ENCODE assay signal across 8 cellular contexts in genomic region chr3:129184784-129185542, GRCh38. TPM values are rescaled to one million over a fixed set of nuclear protein-coding genes. Genes with fewer than 3 reads are reported as not detected.
DNase-seq lines count a peak whose midpoint lies in the region; FAIRE-seq and TF ChIP-seq lines count a peak whose summit lies in the region.
"Not testable (repeated sequence)": the region's sequence is repeated elsewhere in the genome, so short reads cannot be mapped to it uniquely, and the experiment has no call there.

No MANE protein-coding gene starts in this region.

- 83% methylated on average over 20 of the region's 20 CpGs for WGBS in SK-N-SH (ENCODE audit: low lambda C conversion rate)
- 91 to 95% methylated on average over 15 to 19 of the region's 20 CpGs for WGBS in endodermal cell (ENCODE audit: insufficient coverage in 1 of 2, insufficient read length in 1 of 2), 2 experiments

- H3K4me2 ChIP-seq in SK-N-SH = peak overlapping the region; percentile 90

- POLR2A ChIA-PET in BJ (lab: Charles Lee) = interaction anchor here (1.2 kb wide), 1 partner anchor 11 kb away, joined by 5 read pairs; no protein-coding TSS in a partner anchor
- POLR2A ChIA-PET in SK-N-SH (lab: Yijun Ruan, JAX) = not testable (repeated sequence)

- H3F3A ChIP-seq in SK-N-SH (replicated peaks; ENCODE audit: insufficient read depth) = peaks cover 13% of the 10 kb centered on the region

- not testable (repeated sequence) for TF ChIP-seq RAD21 in SK-N-SH (IDR thresholded peaks at IDR 0.05; ENCODE audit: low read length)

- H3K27me3 ChIP-seq in BJ (ENCODE audit: control insufficient read depth, insufficient read depth, low read length); HUES48 (ENCODE audit: control insufficient read depth, insufficient read depth, low read length); SK-N-SH (ENCODE audit: insufficient read depth); endodermal cell (ENCODE audit: control insufficient read depth, insufficient read depth, low read length, poor library complexity, severe bottlenecking); neuron (ENCODE audit: insufficient read depth, low read length); subcutaneous abdominal adipose tissue (ENCODE audit: control insufficient read depth in 5 of 5, insufficient read depth in 4 of 5, low read length in 5 of 5): not testable (repeated sequence)

- H4K20me1 ChIP-seq in SK-N-SH (ENCODE audit: insufficient read depth) = peaks cover 30% of the 10 kb centered on the region

- H3K4me3 ChIP-seq in BJ (ENCODE audit: low read depth, low read length) = peak overlapping the region; percentile 89
- H3K4me3 ChIP-seq in HUES48 (ENCODE audit: low read depth, low read length) = peak overlapping the region; percentile 99
- peak overlapping the region; percentile 83 to 87 for H3K4me3 ChIP-seq in SK-N-SH (ENCODE audit: low read depth in 2 of 2, low read length in 1 of 2)
- H3K4me3 ChIP-seq in endodermal cell (ENCODE audit: low read length) = peak overlapping the region; percentile 93
- H3K4me3 ChIP-seq in kidney (ENCODE audit: low read length in 2 of 2) = peak overlapping the region; percentile 73 to 77
- peak overlapping the region; percentile 89 for H3K4me3 ChIP-seq in neuron (ENCODE audit: low read length)
- peak overlapping the region; percentile 78 to 99 (median 91) for H3K4me3 ChIP-seq in subcutaneous abdominal adipose tissue (ENCODE audit: low read depth in 1 of 5, low read length in 5 of 5)

- not testable (repeated sequence) for H3K36me3 ChIP-seq in BJ (ENCODE audit: control insufficient read depth, insufficient read depth, low read length); SK-N-SH (replicated peaks in 1 of 2; ENCODE audit: control insufficient read depth in 1 of 2, insufficient read depth in 2 of 2, low read length in 1 of 2); kidney (ENCODE audit: control insufficient read depth in 1 of 2, insufficient read depth in 2 of 2, low read length in 2 of 2); neuron (ENCODE audit: insufficient read depth, low read length); subcutaneous abdominal adipose tissue (ENCODE audit: control insufficient read depth in 5 of 5, insufficient read depth in 5 of 5, low read length in 5 of 5)
- H3K36me3 ChIP-seq in HUES48 (ENCODE audit: control insufficient read depth, insufficient read depth, low read length) (peaks cover 16% of the 10 kb centered on the region), endodermal cell (ENCODE audit: control insufficient read depth, insufficient read depth, low read length) (peaks cover 11% of the 10 kb centered on the region)

- not testable (repeated sequence) for H3K9me3 ChIP-seq in HUES48 (ENCODE audit: control insufficient read depth, insufficient read depth, low read length); SK-N-SH; endodermal cell (ENCODE audit: control insufficient read depth, low read length); kidney (ENCODE audit: control insufficient read depth in 1 of 2, low read length in 2 of 2); neuron (ENCODE audit: low read length); subcutaneous abdominal adipose tissue (ENCODE audit: control insufficient read depth in 5 of 5, low read length in 5 of 5)

- H3K9ac ChIP-seq in HUES48 (ENCODE audit: low read depth, low read length) = not testable (repeated sequence)
- H3K9ac ChIP-seq in SK-N-SH (peak overlapping the region; percentile 98), endodermal cell (ENCODE audit: extremely low read depth, low read length, poor library complexity, severe bottlenecking) (peak overlapping the region; percentile 95), kidney (ENCODE audit: low read length in 2 of 2) (peak overlapping the region in 1 of 2 donors; percentile 5), subcutaneous abdominal adipose tissue (ENCODE audit: low read length in 5 of 5) (peak overlapping the region; percentile 95 to 100 (median 100))

- H3K27ac Mint-ChIP-seq in activated naive CD8-positive, alpha-beta T cell treated with anti-CD3 and anti-CD28 coated beads for 36 hours = peak overlapping the region; percentile 100
- H3K27ac Mint-ChIP-seq in endodermal cell = not testable (repeated sequence)

- H3K27ac ChIP-seq in HUES48 (ENCODE audit: low read depth, low read length); endodermal cell (ENCODE audit: low read depth, low read length); kidney (ENCODE audit: low read depth in 2 of 2, low read length in 2 of 2): not testable (repeated sequence)
- H3K27ac ChIP-seq in SK-N-SH (ENCODE audit: low read depth in 2 of 2, low read length in 1 of 2) (peak overlapping the region in 1 of 2 experiments; percentile 89; a peak in 3 of 4 replicates), subcutaneous abdominal adipose tissue (ENCODE audit: low read depth, low read length) (peak overlapping the region; percentile 100)

- CTCF ChIA-PET in BJ (lab: Yijun Ruan, JAX) (interaction anchor here (0.9 kb wide), 1 partner anchor 31 kb away, joined by 3 read pairs; no protein-coding TSS in a partner anchor), SK-N-SH (lab: Yijun Ruan, JAX) (interaction anchor here (1.0 to 2.4 kb wide), 3 partner anchors 18 to 215 kb away, joined by 3 to 14 read pairs (median 3); no protein-coding TSS in a partner anchor)

- not testable (repeated sequence) for H3K9me3 Mint-ChIP-seq in activated naive CD8-positive, alpha-beta T cell treated with anti-CD3 and anti-CD28 coated beads for 36 hours; endodermal cell

- not testable (repeated sequence) for FAIRE-seq in kidney (lab: Jason Lieb, UNC)

- DNase-seq in BJ (ENCODE audit: low read depth); SK-N-SH; activated naive CD8-positive, alpha-beta T cell treated with anti-CD3 and anti-CD28 coated beads for 36 hours; endodermal cell; kidney: not testable (repeated sequence)

- H3K27me3 Mint-ChIP-seq in activated naive CD8-positive, alpha-beta T cell treated with anti-CD3 and anti-CD28 coated beads for 36 hours; endodermal cell (ENCODE audit: insufficient read depth): not testable (repeated sequence)

- peak overlapping the region; percentile 97 for H3K4me3 Mint-ChIP-seq in activated naive CD8-positive, alpha-beta T cell treated with anti-CD3 and anti-CD28 coated beads for 36 hours
- peak overlapping the region; percentile 98 for H3K4me3 Mint-ChIP-seq in endodermal cell

- H3K79me2 ChIP-seq in SK-N-SH (ENCODE audit: insufficient read depth) = peaks cover 64% of the 10 kb centered on the region

- not testable (repeated sequence) for TF ChIP-seq EP300 in SK-N-SH (IDR thresholded peaks at IDR 0.05; ENCODE audit: borderline replicate concordance in 1 of 2, low read depth in 1 of 2, low read length in 1 of 2)

- TF ChIP-seq CTCF in BJ (IDR thresholded peaks at IDR 0.05; ENCODE audit: insufficient read depth, low read depth, low read length); SK-N-SH (IDR thresholded peaks at IDR 0.05); endodermal cell (conservative IDR thresholded peaks at IDR 0.05); kidney (IDR thresholded peaks at IDR 0.05; ENCODE audit: borderline replicate concordance, extremely low read depth, insufficient read depth): not testable (repeated sequence)

- intact Hi-C loops in kidney (cut with DNase I) = not testable (repeated sequence)

- peaks cover 36% of the 10 kb centered on the region for H3K36me3 Mint-ChIP-seq in activated naive CD8-positive, alpha-beta T cell treated with anti-CD3 and anti-CD28 coated beads for 36 hours
- H3K36me3 Mint-ChIP-seq in endodermal cell (ENCODE audit: low read depth) = peaks cover 10% of the 10 kb centered on the region

- peaks cover 34% of the 10 kb centered on the region for H3K4me1 Mint-ChIP-seq in activated naive CD8-positive, alpha-beta T cell treated with anti-CD3 and anti-CD28 coated beads for 36 hours
- H3K4me1 Mint-ChIP-seq in endodermal cell = peaks cover 13% of the 10 kb centered on the region

- not testable (repeated sequence) for H3K9me2 ChIP-seq in SK-N-SH

- not testable (repeated sequence) for H3K4me1 ChIP-seq in HUES48 (ENCODE audit: control insufficient read depth, insufficient read depth, low read length); endodermal cell (ENCODE audit: control insufficient read depth, insufficient read depth, low read length)
- H3K4me1 ChIP-seq in SK-N-SH (ENCODE audit: control insufficient read depth in 1 of 2, insufficient read depth in 2 of 2, low read depth in 1 of 2, low read length in 1 of 2) (peaks cover 6 to 12% of the 10 kb centered on the region in 2 experiments; a peak in 3 of 4 replicates), kidney (ENCODE audit: control insufficient read depth in 1 of 2, insufficient read depth in 1 of 2, low read depth in 1 of 2, low read length in 2 of 2) (peaks cover 4 to 15% of the 10 kb centered on the region in 2 donors), neuron (ENCODE audit: insufficient read depth, low read length) (peaks cover 20% of the 10 kb centered on the region), subcutaneous abdominal adipose tissue (ENCODE audit: control insufficient read depth in 5 of 5, insufficient read depth in 5 of 5, low read length in 5 of 5) (peaks cover 4 to 50% (median 46%) of the 10 kb centered on the region in 5 donors)

- H2AFZ ChIP-seq in SK-N-SH (ENCODE audit: low read depth); neuron (ENCODE audit: low read depth, low read length): not testable (repeated sequence)

RNA-seq across cellular contexts. Expression of gene CNBP, which starts 1.3 kb away (rescaled TPM):
- polyA plus RNA-seq in BJ (2011; rRNA removed) (268 and 278 TPM in 2 replicates), SK-N-SH (2012; rRNA removed) (240 and 279 TPM in 2 replicates), kidney (ENCODE audit: insufficient read depth, low read depth, low replicate concordance) (267 TPM)
- polyA minus RNA-seq in BJ (2011; rRNA and poly(A)+ RNA removed) = 77.7 and 100 TPM in 2 replicates
- polyA plus RNA-seq in SK-N-SH (2012; cell fraction: cytosol; rRNA removed) = 305 and 321 TPM in 2 replicates
- polyA plus RNA-seq in SK-N-SH (2012; cell fraction: nucleus; rRNA removed) = 94.3 and 162 TPM in 2 replicates
- total RNA-seq in activated naive CD8-positive, alpha-beta T cell treated with anti-CD3 and anti-CD28 coated beads for 36 hours = 100 to 1,000 TPM; 483 to 487 TPM
- total RNA-seq in endodermal cell (100 to 1,000 TPM; 284 to 343 TPM), kidney (309 TPM)
- polyA plus RNA-seq in endodermal cell (2013, experiment 1 of 2) = 344 TPM
- 320 TPM for polyA plus RNA-seq in endodermal cell (2013, experiment 2 of 2)

RNA-seq across cellular contexts. Expression of gene ISY1, which starts 24.1 kb away (rescaled TPM):
- 21.0 and 34.2 TPM in 2 replicates for polyA plus RNA-seq in BJ (2011; rRNA removed)
- polyA minus RNA-seq in BJ (2011; rRNA and poly(A)+ RNA removed) = 10.4 and 20.8 TPM in 2 replicates
- 20.9 and 22.3 TPM in 2 replicates for polyA plus RNA-seq in SK-N-SH (2012; rRNA removed)
- 30.1 and 39.2 TPM in 2 replicates for polyA plus RNA-seq in SK-N-SH (2012; cell fraction: cytosol; rRNA removed)
- polyA plus RNA-seq in SK-N-SH (2012; cell fraction: nucleus; rRNA removed) = 9.0 and 11.8 TPM in 2 replicates
- 10 to 100 TPM; 77.7 to 80.1 TPM for total RNA-seq in activated naive CD8-positive, alpha-beta T cell treated with anti-CD3 and anti-CD28 coated beads for 36 hours
- 10 to 100 TPM; 28.9 to 32.9 TPM for total RNA-seq in endodermal cell
- 24.1 TPM for polyA plus RNA-seq in endodermal cell (2013, experiment 1 of 2)
- polyA plus RNA-seq in endodermal cell (2013, experiment 2 of 2) = 19.7 TPM
- 27.1 TPM for total RNA-seq in kidney
- polyA plus RNA-seq in kidney (ENCODE audit: insufficient read depth, low read depth, low replicate concordance) = 22.4 TPM
